In the genomic region with DNA sequence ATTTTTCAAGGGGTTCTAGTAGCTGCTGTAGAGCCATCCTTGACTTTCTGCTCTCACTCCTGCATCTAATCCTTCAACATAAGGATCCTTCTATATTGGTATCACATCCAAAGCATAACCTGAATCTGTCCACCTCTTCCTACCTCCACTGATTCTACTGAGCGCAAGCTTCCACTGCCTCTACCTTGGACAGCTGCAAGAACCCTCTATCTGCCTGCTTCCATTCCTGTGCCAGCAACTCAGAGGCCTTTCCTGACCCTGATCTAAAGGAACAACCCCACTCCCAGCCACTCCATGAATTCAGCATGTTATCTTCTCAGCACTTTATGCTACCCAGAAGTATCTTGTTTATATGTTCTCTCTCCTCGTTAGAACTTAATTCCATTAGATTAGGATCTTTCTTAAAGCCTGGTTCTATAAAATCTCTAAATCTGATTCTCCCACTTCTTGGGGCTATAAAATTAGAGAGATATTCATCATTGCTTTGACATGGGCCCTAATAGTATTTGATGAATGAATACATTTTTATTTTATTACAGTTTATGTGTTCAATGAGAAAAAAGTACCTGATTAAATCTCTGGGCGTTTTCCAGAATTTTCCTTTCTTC, we compare ENCODE assay signal across 1 cellular context.
TF ChIP-seq lines count a peak whose summit lies in the region.

No MANE protein-coding gene starts in this region.

TF ChIP-seq in SK-N-SH treated with all-trans-retinoic acid at 6 μM for 48 hours, 23 proteins besides CTCF, POLR2A, EP300 and RAD21:
- no peak for TF ChIP-seq POU6F1 (CRISPR knock-in tag; IDR thresholded peaks at IDR 0.05; ENCODE audit: borderline replicate concordance, low read depth)
- TF ChIP-seq, protein P1, sequence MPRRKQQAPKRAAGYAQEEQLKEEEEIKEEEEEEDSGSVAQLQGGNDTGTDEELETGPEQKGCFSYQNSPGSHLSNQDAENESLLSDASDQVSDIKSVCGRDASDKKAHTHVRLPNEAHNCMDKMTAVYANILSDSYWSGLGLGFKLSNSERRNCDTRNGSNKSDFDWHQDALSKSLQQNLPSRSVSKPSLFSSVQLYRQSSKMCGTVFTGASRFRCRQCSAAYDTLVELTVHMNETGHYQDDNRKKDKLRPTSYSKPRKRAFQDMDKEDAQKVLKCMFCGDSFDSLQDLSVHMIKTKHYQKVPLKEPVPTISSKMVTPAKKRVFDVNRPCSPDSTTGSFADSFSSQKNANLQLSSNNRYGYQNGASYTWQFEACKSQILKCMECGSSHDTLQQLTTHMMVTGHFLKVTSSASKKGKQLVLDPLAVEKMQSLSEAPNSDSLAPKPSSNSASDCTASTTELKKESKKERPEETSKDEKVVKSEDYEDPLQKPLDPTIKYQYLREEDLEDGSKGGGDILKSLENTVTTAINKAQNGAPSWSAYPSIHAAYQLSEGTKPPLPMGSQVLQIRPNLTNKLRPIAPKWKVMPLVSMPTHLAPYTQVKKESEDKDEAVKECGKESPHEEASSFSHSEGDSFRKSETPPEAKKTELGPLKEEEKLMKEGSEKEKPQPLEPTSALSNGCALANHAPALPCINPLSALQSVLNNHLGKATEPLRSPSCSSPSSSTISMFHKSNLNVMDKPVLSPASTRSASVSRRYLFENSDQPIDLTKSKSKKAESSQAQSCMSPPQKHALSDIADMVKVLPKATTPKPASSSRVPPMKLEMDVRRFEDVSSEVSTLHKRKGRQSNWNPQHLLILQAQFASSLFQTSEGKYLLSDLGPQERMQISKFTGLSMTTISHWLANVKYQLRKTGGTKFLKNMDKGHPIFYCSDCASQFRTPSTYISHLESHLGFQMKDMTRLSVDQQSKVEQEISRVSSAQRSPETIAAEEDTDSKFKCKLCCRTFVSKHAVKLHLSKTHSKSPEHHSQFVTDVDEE (CRISPR knock-in tag; IDR thresholded peaks at IDR 0.05) = peak; percentile 68; the same call in 1 of the 2 replicates
- TF ChIP-seq TCF4 (CRISPR knock-in tag; IDR thresholded peaks at IDR 0.05; ENCODE audit: borderline replicate concordance) = peak; percentile 84
